In the genomic region with DNA sequence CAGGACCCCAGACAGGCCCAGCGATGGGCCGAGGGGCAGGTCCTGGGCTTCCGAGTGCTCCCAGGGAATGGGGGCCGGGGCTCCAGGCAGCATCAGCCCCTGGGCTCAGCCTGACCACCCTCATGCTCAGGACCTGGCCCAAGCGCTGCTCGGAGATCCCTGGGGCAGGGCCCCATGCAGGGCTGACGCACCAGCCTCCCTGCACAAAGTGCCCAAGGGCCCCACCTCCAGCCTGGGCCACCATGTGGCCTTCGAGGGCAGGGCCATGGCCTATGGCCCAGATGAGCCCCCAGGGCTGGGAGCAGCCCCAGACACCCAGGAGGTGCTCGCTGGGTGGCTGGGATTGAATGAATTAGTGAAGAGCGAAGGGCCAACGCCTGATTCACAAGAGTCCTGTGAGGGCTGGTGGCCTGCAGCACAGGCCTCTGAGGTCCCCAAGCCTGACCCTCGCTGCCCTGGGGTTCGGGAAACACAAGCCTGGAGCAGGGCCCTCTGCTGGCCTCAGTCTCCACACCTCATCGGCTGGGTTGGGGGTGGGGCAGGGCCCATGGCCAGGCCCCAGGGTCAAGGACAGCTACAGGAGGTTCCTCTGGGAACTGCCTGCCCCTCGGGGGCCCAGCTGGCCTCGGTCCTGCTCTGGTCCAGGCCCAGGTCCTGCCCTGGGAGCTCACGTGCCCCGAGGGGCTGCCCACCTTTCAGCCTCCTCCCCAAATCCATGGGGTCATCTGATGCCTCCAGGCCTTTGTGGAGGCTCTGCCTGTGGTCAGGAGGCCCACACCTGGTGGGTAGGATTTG, we compare ENCODE assay signal across 1 cellular context.
A peak's percentile ranks its signal among the peaks of the same experiment; 100 is the strongest.
TF ChIP-seq lines count a peak whose summit lies in the region.

No MANE protein-coding gene starts in this region.

TF ChIP-seq in HepG2, 621 proteins besides CTCF, POLR2A, EP300 and RAD21 (continued from another document and continues in another):
- TF ChIP-seq, protein P1, sequence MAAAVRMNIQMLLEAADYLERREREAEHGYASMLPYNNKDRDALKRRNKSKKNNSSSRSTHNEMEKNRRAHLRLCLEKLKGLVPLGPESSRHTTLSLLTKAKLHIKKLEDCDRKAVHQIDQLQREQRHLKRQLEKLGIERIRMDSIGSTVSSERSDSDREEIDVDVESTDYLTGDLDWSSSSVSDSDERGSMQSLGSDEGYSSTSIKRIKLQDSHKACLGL (CRISPR knock-in tag; IDR thresholded peaks at IDR 0.05), result peak; percentile 63
- TF ChIP-seq, protein P2, sequence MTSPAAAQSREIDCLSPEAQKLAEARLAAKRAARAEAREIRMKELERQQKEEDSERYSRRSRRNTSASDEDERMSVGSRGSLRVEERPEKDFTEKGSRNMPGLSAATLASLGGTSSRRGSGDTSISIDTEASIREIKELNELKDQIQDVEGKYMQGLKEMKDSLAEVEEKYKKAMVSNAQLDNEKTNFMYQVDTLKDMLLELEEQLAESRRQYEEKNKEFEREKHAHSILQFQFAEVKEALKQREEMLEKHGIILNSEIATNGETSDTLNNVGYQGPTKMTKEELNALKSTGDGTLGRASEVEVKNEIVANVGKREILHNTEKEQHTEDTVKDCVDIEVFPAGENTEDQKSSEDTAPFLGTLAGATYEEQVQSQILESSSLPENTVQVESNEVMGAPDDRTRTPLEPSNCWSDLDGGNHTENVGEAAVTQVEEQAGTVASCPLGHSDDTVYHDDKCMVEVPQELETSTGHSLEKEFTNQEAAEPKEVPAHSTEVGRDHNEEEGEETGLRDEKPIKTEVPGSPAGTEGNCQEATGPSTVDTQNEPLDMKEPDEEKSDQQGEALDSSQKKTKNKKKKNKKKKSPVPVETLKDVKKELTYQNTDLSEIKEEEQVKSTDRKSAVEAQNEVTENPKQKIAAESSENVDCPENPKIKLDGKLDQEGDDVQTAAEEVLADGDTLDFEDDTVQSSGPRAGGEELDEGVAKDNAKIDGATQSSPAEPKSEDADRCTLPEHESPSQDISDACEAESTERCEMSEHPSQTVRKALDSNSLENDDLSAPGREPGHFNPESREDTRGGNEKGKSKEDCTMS (CRISPR knock-in tag; conservative IDR thresholded peaks at IDR 0.05), result no peak
- TF ChIP-seq, protein P3, sequence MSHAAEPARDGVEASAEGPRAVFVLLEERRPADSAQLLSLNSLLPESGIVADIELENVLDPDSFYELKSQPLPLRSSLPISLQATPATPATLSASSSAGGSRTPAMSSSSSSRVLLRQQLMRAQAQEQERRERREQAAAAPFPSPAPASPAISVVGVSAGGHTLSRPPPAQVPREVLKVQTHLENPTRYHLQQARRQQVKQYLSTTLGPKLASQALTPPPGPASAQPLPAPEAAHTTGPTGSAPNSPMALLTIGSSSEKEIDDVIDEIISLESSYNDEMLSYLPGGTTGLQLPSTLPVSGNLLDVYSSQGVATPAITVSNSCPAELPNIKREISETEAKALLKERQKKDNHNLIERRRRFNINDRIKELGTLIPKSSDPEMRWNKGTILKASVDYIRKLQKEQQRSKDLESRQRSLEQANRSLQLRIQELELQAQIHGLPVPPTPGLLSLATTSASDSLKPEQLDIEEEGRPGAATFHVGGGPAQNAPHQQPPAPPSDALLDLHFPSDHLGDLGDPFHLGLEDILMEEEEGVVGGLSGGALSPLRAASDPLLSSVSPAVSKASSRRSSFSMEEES (CRISPR knock-in tag; IDR thresholded peaks at IDR 0.05), result no peak; the same call in none of the 2 replicates
- no peak for TF ChIP-seq ZNF44 (CRISPR knock-in tag; IDR thresholded peaks at IDR 0.05)
- TF ChIP-seq ZNF260 (CRISPR knock-in tag; IDR thresholded peaks at IDR 0.05; ENCODE audit: borderline replicate concordance, low read depth), result no peak
- TF ChIP-seq ZSCAN21 (CRISPR knock-in tag; IDR thresholded peaks at IDR 0.05; ENCODE audit: borderline replicate concordance), result peak; percentile 90
- peak; percentile 45 for TF ChIP-seq FOSL2 (CRISPR knock-in tag; IDR thresholded peaks at IDR 0.05)
- no peak for TF ChIP-seq CENPT (CRISPR knock-in tag; IDR thresholded peaks at IDR 0.05; ENCODE audit: low read depth)
- TF ChIP-seq, protein P4, sequence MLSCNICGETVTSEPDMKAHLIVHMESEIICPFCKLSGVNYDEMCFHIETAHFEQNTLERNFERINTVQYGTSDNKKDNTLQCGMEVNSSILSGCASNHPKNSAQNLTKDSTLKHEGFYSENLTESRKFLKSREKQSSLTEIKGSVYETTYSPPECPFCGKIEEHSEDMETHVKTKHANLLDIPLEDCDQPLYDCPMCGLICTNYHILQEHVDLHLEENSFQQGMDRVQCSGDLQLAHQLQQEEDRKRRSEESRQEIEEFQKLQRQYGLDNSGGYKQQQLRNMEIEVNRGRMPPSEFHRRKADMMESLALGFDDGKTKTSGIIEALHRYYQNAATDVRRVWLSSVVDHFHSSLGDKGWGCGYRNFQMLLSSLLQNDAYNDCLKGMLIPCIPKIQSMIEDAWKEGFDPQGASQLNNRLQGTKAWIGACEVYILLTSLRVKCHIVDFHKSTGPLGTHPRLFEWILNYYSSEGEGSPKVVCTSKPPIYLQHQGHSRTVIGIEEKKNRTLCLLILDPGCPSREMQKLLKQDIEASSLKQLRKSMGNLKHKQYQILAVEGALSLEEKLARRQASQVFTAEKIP (CRISPR knock-in tag; IDR thresholded peaks at IDR 0.05; ENCODE audit: borderline replicate concordance), result no peak
- TF ChIP-seq ZNF766 (CRISPR knock-in tag; IDR thresholded peaks at IDR 0.05; ENCODE audit: borderline replicate concordance), result peak; percentile 67; the same call in 1 of the 2 replicates
- TF ChIP-seq, protein P5, sequence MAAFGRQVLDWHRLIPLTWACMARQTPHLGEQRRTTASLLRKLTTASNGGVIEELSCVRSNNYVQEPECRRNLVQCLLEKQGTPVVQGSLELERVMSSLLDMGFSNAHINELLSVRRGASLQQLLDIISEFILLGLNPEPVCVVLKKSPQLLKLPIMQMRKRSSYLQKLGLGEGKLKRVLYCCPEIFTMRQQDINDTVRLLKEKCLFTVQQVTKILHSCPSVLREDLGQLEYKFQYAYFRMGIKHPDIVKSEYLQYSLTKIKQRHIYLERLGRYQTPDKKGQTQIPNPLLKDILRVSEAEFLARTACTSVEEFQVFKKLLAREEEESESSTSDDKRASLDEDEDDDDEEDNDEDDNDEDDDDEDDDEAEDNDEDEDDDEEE (CRISPR knock-in tag; IDR thresholded peaks at IDR 0.05), result no peak
- peak; percentile 83 for TF ChIP-seq ZNF501 (CRISPR knock-in tag; IDR thresholded peaks at IDR 0.05)
- TF ChIP-seq, protein P6, sequence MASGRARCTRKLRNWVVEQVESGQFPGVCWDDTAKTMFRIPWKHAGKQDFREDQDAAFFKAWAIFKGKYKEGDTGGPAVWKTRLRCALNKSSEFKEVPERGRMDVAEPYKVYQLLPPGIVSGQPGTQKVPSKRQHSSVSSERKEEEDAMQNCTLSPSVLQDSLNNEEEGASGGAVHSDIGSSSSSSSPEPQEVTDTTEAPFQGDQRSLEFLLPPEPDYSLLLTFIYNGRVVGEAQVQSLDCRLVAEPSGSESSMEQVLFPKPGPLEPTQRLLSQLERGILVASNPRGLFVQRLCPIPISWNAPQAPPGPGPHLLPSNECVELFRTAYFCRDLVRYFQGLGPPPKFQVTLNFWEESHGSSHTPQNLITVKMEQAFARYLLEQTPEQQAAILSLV (CRISPR knock-in tag; IDR thresholded peaks at IDR 0.05; ENCODE audit: borderline replicate concordance), result no peak
- no peak for TF ChIP-seq HHEX (CRISPR knock-in tag; IDR thresholded peaks at IDR 0.05)
- no peak for TF ChIP-seq ZNF616 (CRISPR knock-in tag; IDR thresholded peaks at IDR 0.05; ENCODE audit: low read depth)
- no peak for TF ChIP-seq GPN1 (CRISPR knock-in tag; IDR thresholded peaks at IDR 0.05; ENCODE audit: borderline replicate concordance)
- peak; percentile 86; the same call in 1 of the 2 replicates for TF ChIP-seq ZNF232 (CRISPR knock-in tag; IDR thresholded peaks at IDR 0.05; ENCODE audit: borderline replicate concordance)
- TF ChIP-seq ZNF143 (CRISPR knock-in tag; IDR thresholded peaks at IDR 0.05), result peak; percentile 72
- TF ChIP-seq SNAPC2 (CRISPR knock-in tag; IDR thresholded peaks at IDR 0.05), result 0 out of 2 replicates have a peak, but pooled peaks have one; percentile 22
- TF ChIP-seq ZSCAN25 (CRISPR knock-in tag; IDR thresholded peaks at IDR 0.05), result peak; percentile 77; the same call in 1 of the 2 replicates
- peak; percentile 91 for TF ChIP-seq AKAP8 (CRISPR knock-in tag; IDR thresholded peaks at IDR 0.05)
- TF ChIP-seq SATB2 (CRISPR knock-in tag; IDR thresholded peaks at IDR 0.05), result no peak
- TF ChIP-seq ZBTB1 (CRISPR knock-in tag; IDR thresholded peaks at IDR 0.05; ENCODE audit: borderline replicate concordance), result no peak
- TF ChIP-seq CBX1 (IDR thresholded peaks at IDR 0.05; ENCODE audit: low read depth), result no peak
- TF ChIP-seq ATF1 (CRISPR knock-in tag; IDR thresholded peaks at IDR 0.05), result no peak
- TF ChIP-seq ZNF430 (CRISPR knock-in tag; IDR thresholded peaks at IDR 0.05), result peak; percentile 88
- TF ChIP-seq, protein P7, sequence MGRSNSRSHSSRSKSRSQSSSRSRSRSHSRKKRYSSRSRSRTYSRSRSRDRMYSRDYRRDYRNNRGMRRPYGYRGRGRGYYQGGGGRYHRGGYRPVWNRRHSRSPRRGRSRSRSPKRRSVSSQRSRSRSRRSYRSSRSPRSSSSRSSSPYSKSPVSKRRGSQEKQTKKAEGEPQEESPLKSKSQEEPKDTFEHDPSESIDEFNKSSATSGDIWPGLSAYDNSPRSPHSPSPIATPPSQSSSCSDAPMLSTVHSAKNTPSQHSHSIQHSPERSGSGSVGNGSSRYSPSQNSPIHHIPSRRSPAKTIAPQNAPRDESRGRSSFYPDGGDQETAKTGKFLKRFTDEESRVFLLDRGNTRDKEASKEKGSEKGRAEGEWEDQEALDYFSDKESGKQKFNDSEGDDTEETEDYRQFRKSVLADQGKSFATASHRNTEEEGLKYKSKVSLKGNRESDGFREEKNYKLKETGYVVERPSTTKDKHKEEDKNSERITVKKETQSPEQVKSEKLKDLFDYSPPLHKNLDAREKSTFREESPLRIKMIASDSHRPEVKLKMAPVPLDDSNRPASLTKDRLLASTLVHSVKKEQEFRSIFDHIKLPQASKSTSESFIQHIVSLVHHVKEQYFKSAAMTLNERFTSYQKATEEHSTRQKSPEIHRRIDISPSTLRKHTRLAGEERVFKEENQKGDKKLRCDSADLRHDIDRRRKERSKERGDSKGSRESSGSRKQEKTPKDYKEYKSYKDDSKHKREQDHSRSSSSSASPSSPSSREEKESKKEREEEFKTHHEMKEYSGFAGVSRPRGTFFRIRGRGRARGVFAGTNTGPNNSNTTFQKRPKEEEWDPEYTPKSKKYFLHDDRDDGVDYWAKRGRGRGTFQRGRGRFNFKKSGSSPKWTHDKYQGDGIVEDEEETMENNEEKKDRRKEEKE (IDR thresholded peaks at IDR 0.05), result no peak
- TF ChIP-seq RFX1 (IDR thresholded peaks at IDR 0.05), result no peak
- TF ChIP-seq, protein P8, sequence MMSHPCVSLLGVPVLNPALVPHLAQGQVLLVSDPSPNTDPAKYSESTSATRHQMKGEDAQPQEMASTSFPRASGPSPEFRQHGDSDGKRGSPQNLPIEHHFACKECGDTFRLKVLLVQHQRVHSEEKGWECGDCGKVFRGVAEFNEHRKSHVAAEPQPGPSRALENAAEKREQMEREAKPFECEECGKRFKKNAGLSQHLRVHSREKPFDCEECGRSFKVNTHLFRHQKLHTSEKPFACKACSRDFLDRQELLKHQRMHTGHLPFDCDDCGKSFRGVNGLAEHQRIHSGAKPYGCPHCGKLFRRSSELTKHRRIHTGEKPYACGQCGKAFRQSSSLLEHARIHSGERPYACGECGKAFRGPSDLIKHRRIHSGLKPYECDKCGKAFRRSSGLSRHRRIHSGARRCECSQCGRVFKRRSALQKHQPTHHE (CRISPR knock-in tag; IDR thresholded peaks at IDR 0.05; ENCODE audit: borderline replicate concordance), result no peak
- TF ChIP-seq CCAR2 (optimal IDR thresholded peaks at IDR 0.05; ENCODE audit: low read depth, low read length), result no peak
- no peak for TF ChIP-seq ZC3H4 (CRISPR knock-in tag; IDR thresholded peaks at IDR 0.05; ENCODE audit: borderline replicate concordance)
- no peak for TF ChIP-seq ZNF83 (CRISPR knock-in tag; IDR thresholded peaks at IDR 0.05; ENCODE audit: borderline replicate concordance)
- TF ChIP-seq ZNF713 (CRISPR knock-in tag; IDR thresholded peaks at IDR 0.05), result no peak
- TF ChIP-seq HOXA3 (CRISPR knock-in tag; IDR thresholded peaks at IDR 0.05), result peak; percentile 91
- no peak; the same call in none of the 2 replicates for TF ChIP-seq HES4 (CRISPR knock-in tag; IDR thresholded peaks at IDR 0.05; ENCODE audit: borderline replicate concordance)
- TF ChIP-seq RXRA (CRISPR knock-in tag; IDR thresholded peaks at IDR 0.05), result peak; percentile 97
- TF ChIP-seq, protein P9, sequence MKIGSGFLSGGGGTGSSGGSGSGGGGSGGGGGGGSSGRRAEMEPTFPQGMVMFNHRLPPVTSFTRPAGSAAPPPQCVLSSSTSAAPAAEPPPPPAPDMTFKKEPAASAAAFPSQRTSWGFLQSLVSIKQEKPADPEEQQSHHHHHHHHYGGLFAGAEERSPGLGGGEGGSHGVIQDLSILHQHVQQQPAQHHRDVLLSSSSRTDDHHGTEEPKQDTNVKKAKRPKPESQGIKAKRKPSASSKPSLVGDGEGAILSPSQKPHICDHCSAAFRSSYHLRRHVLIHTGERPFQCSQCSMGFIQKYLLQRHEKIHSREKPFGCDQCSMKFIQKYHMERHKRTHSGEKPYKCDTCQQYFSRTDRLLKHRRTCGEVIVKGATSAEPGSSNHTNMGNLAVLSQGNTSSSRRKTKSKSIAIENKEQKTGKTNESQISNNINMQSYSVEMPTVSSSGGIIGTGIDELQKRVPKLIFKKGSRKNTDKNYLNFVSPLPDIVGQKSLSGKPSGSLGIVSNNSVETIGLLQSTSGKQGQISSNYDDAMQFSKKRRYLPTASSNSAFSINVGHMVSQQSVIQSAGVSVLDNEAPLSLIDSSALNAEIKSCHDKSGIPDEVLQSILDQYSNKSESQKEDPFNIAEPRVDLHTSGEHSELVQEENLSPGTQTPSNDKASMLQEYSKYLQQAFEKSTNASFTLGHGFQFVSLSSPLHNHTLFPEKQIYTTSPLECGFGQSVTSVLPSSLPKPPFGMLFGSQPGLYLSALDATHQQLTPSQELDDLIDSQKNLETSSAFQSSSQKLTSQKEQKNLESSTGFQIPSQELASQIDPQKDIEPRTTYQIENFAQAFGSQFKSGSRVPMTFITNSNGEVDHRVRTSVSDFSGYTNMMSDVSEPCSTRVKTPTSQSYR (CRISPR knock-in tag; IDR thresholded peaks at IDR 0.05; ENCODE audit: borderline replicate concordance), result peak; percentile 98
- TF ChIP-seq TBX2 (CRISPR knock-in tag; IDR thresholded peaks at IDR 0.05; ENCODE audit: borderline replicate concordance), result peak; percentile 95
- TF ChIP-seq XBP1 (CRISPR knock-in tag; IDR thresholded peaks at IDR 0.05), result no peak
- TF ChIP-seq SNRNP70 (IDR thresholded peaks at IDR 0.05; ENCODE audit: low read depth, low read length), result no peak
- TF ChIP-seq, protein P10, sequence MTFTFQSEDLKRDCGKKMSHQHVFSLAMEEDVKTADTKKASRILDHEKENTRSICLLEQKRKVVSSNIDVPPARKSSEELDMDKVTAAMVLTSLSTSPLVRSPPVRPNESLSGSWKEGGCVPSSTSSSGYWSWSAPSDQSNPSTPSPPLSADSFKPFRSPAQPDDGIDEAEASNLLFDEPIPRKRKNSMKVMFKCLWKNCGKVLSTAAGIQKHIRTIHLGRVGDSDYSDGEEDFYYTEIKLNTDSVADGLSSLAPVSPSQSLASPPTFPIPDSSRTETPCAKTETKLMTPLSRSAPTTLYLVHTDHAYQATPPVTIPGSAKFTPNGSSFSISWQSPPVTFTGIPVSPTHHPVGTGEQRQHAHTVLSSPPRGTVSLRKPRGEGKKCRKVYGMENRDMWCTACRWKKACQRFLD (CRISPR knock-in tag; IDR thresholded peaks at IDR 0.05; ENCODE audit: borderline replicate concordance), result no peak; the same call in 1 of the 2 replicates
- TF ChIP-seq KLF6 (CRISPR knock-in tag; IDR thresholded peaks at IDR 0.05), result peak; percentile 78
- TF ChIP-seq ZNF33A (CRISPR knock-in tag; IDR thresholded peaks at IDR 0.05; ENCODE audit: borderline replicate concordance), result no peak
